10 cellular contexts compared by ENCODE assay signal in genomic region chr15:73800662-73801345, GRCh38. TPM values are rescaled to one million over a fixed set of nuclear protein-coding genes. Genes with fewer than 3 reads are reported as not detected.
A peak's percentile ranks its signal among the peaks of the same experiment; 100 is the strongest.
DNase-seq lines count a peak whose midpoint lies in the region; ATAC-seq, FAIRE-seq and TF ChIP-seq lines count a peak whose summit lies in the region.
"Had no signal": no experiment of that assay in that cellular context is flagged by ENCODE, and none has a peak within 500 bp of the region (broad histone marks: within the 10 kb centered on the region; RNA-seq: fewer than 3 reads in every experiment).

No MANE protein-coding gene starts in this region.

- no peaks in the 10 kb centered on the region for H3K36me3 ChIP-seq in tibial artery

- CTCF ChIA-PET in MCF 10A (lab: Yijun Ruan, JAX): interaction anchor here (1.0 kb wide), 1 partner anchor 507 kb away, joined by 3 read pairs; no protein-coding TSS in a partner anchor

- H3K27ac ChIP-seq in tibial artery: peak overlapping the region; percentile 89 to 90
- H3K27ac ChIP-seq: 22Rv1 had no signal

- no peak for ATAC-seq in HG02642 (IDR thresholded peaks at IDR 0.05; ENCODE audit: poor library complexity, unreplicated experiment)

- intact Hi-C loops in MCF 10A (cut with micrococcal nuclease) (no loop called here), tibial artery (cut with DNase I; ENCODE audit: low total_unique reads) (no loop called here)

- H3K27me3 Mint-ChIP-seq in MCF 10A (ENCODE audit: insufficient read depth, unreplicated experiment): no peaks in the 10 kb centered on the region

- TF ChIP-seq CTCF in MCF 10A (IDR thresholded peaks at IDR 0.05; ENCODE audit: unreplicated experiment) (no peak), tibial artery (IDR thresholded peaks at IDR 0.05) (no peak)

- POLR2A ChIA-PET in MCF 10A (lab: Yijun Ruan, JAX): no interaction called here

- BruUV-seq in MCF 10A (replicated peaks; lab: Mats Ljungman, UMichigan): no TSS peak

- H3K4me3 ChIP-seq in tibial artery: no peak overlapping the region

- H3K9me3 ChIP-seq in tibial artery: no peaks in the 10 kb centered on the region

- H3K4me3 Mint-ChIP-seq in MCF 10A (ENCODE audit: unreplicated experiment): no peak overlapping the region

- no peaks in the 10 kb centered on the region for H3K27me3 ChIP-seq in tibial artery

- peak overlapping the region; percentile 43 for H3K27ac Mint-ChIP-seq in MCF 10A (ENCODE audit: low read depth, unreplicated experiment)

- DNase-seq in NCI-H1092 treated with DMSO at 0.1 percent for 48 hours (lab: John Stamatoyannopoulos, UW): peak; percentile 24
- no peak for DNase-seq in NCI-H1092 (lab: John Stamatoyannopoulos, UW)
- peak; percentile 58 for DNase-seq in MCF 10A (ENCODE audit: unreplicated experiment)
- peak; percentile 73 to 93 for DNase-seq in tibial artery
- DNase-seq in activated CD4-positive, CD25-positive, alpha-beta regulatory T cell treated with anti-CD3 and anti-CD28 coated beads, Interleukin-2, amount 50 U/mL, for 72 hours: no peak
- DNase-seq in stimulated activated CD4-positive, alpha-beta T cell treated with anti-CD3 and anti-CD28 coated beads, Interleukin-2, amount 100 ng/mL, for 48 hours: no peak

- no peaks in the 10 kb centered on the region for H3K36me3 Mint-ChIP-seq in MCF 10A (ENCODE audit: insufficient read depth, unreplicated experiment)

- peak; percentile 49 for FAIRE-seq in islet of Langerhans (lab: Jason Lieb, UNC)
- FAIRE-seq: endometrium had no signal

- H3K4me1 ChIP-seq in tibial artery: peaks cover 0 to 59% (median 43%) of the 10 kb centered on the region in 4 donors

- peaks cover 22% of the 10 kb centered on the region for H3K4me1 Mint-ChIP-seq in MCF 10A (ENCODE audit: insufficient read depth, unreplicated experiment)

- H3K9me3 Mint-ChIP-seq in MCF 10A (ENCODE audit: unreplicated experiment): no peaks in the 10 kb centered on the region

RNA-seq across cellular contexts. Expression of gene INSYN1, which starts 47.7 kb away (rescaled TPM):
- not detected in 2 replicates for total RNA-seq in MCF 10A (2022)

Comparison
In these comparisons a context has a peak if more than half of its experiments do, and no peak if none do; other contexts are left out.
1. DNase-seq: peak in NCI-H1092 treated with DMSO at 0.1 percent for 48 hours (single experiment), MCF 10A (single experiment) and tibial artery (2 of 2); none in NCI-H1092 (single experiment), activated CD4-positive, CD25-positive, alpha-beta regulatory T cell treated with anti-CD3 and anti-CD28 coated beads, Interleukin-2, amount 50 U/mL, for 72 hours (single experiment) and stimulated activated CD4-positive, alpha-beta T cell treated with anti-CD3 and anti-CD28 coated beads, Interleukin-2, amount 100 ng/mL, for 48 hours (0 of 2).